18 cellular contexts compared by ENCODE assay signal in genomic region chr14:104773505-104774452, GRCh38. TPM values are rescaled to one million over a fixed set of nuclear protein-coding genes. Genes with fewer than 3 reads are reported as not detected.
A peak's percentile ranks its signal among the peaks of the same experiment; 100 is the strongest.
DNase-seq lines count a peak whose midpoint lies in the region; ATAC-seq and TF ChIP-seq lines count a peak whose summit lies in the region.
"Had no signal": no experiment of that assay in that cellular context is flagged by ENCODE, and none has a peak within 500 bp of the region (broad histone marks: within the 10 kb centered on the region; RNA-seq: fewer than 3 reads in every experiment).

No MANE protein-coding gene starts in this region.

- DNase-seq in AG04449 (ENCODE audit: low read depth, low spot score) (no peak), DMS 273 (lab: John Stamatoyannopoulos, UW; ENCODE audit: unreplicated experiment) (peak; percentile 74), myocyte (ENCODE audit: low read depth) (peak; percentile 51), SKM-1 treated with dmso at 0.1 percent for 144 hours (lab: John Stamatoyannopoulos, UW; ENCODE audit: unreplicated experiment) (no peak), NCI-H2227 (lab: John Stamatoyannopoulos, UW; ENCODE audit: unreplicated experiment) (no peak)
- no peak for DNase-seq in stimulated activated CD4-positive, alpha-beta T cell treated with anti-CD3 and anti-CD28 coated beads, Interleukin-1b, Interleukin-23, amount 100 ng/mL, for 48 hours
- DNase-seq: activated CD4-positive, alpha-beta T cell treated with anti-CD3 and anti-CD28 coated beads for 36 hours; AML-193; glutamatergic neuron; NCI-H1694 treated with DMSO at 0.1 percent for 48 hours; NCI-H446 treated with DMSO at 0.1 percent for 48 hours; NK-92 treated with Interleukin-12 subunit alpha and Interleukin-12 subunit beta, amount 100 ng/mL, for 24 hours; RPMI8226; small intestine; stimulated activated CD4-positive, alpha-beta T cell treated with anti-CD3 and anti-CD28 coated beads, Interleukin-4, amount 100 ng/mL, for 1 hour had no signal

- peak; percentile 4 for TF ChIP-seq CTCF in AG04449 (IDR thresholded peaks at IDR 0.05; ENCODE audit: insufficient read depth, low read length, missing control alignments)
- no peak for TF ChIP-seq CTCF in VCaP (conservative IDR thresholded peaks at IDR 0.05)

- CTCF ChIA-PET in AG04449 (lab: Yijun Ruan, JAX): interaction anchor here (2.1 kb wide), 1 partner anchor 52 kb away, joined by 6 read pairs; no protein-coding TSS in a partner anchor

- peak overlapping the region; percentile 73 for H3K27ac ChIP-seq in VCaP
- H3K27ac ChIP-seq: coronary artery had no signal

- ATAC-seq in HG03159 (IDR thresholded peaks at IDR 0.05; ENCODE audit: unreplicated experiment): no peak
- ATAC-seq: activated CD4-positive, alpha-beta T cell treated with anti-CD3 and anti-CD28 coated beads for 36 hours had no signal

- POLR2A ChIA-PET in AG04449 (lab: Yijun Ruan, JAX): no interaction called here

- no peak overlapping the region for H3K4me3 ChIP-seq in AG04449 (ENCODE audit: low read depth, low read length)
- H3K4me3 ChIP-seq: coronary artery had no signal

RNA-seq across cellular contexts. Expression of gene SIVA1, which starts 20.8 kb away (rescaled TPM):
- 173 and 212 TPM in 2 replicates for total RNA-seq in myocyte
- polyA plus RNA-seq in myocyte (2012): 73.7 TPM

RNA-seq across cellular contexts. Expression of gene AKT1, which starts 21.8 kb away (rescaled TPM):
- 128 and 136 TPM in 2 replicates for total RNA-seq in myocyte
- polyA plus RNA-seq in myocyte (2012): 160 TPM

RNA-seq across cellular contexts. Expression of gene ZBTB42, which starts 27.1 kb away (rescaled TPM):
- total RNA-seq in myocyte: 7.6 TPM in 2 replicates
- polyA plus RNA-seq in myocyte (2012): 2.5 TPM

RNA-seq across cellular contexts. Expression of gene ADSS1, which starts 49.8 kb away (rescaled TPM):
- total RNA-seq in myocyte: 11.2 and 20.2 TPM in 2 replicates
- 11.3 TPM for polyA plus RNA-seq in myocyte (2012)

Comparison
In these comparisons a context has a peak if more than half of its experiments do, and no peak if none do; other contexts are left out.
1. DNase-seq: peak in DMS 273 (single experiment) and myocyte (single experiment); none in AG04449 (single experiment), stimulated activated CD4-positive, alpha-beta T cell treated with anti-CD3 and anti-CD28 coated beads, Interleukin-1b, Interleukin-23, amount 100 ng/mL, for 48 hours (single experiment), SKM-1 treated with dmso at 0.1 percent for 144 hours (single experiment) and NCI-H2227 (single experiment).